8 cellular contexts compared by ENCODE assay signal in genomic region chr1:6700853-6701436, GRCh38. TPM values are rescaled to one million over a fixed set of nuclear protein-coding genes. Genes with fewer than 3 reads are reported as not detected.
DNase-seq lines count a peak whose midpoint lies in the region; ATAC-seq and TF ChIP-seq lines count a peak whose summit lies in the region.

No MANE protein-coding gene starts in this region.

- ATAC-seq in T-helper 17 cell (no peak), sciatic nerve (no peak)

- H3K4me3 Mint-ChIP-seq in activated CD4-positive, alpha-beta T cell treated with anti-CD3 and anti-CD28 coated beads, Interleukin-2, amount 10 ng/mL, durations not matched to agents 24 days and 14 days: peak overlapping the region; percentile 91
- H3K4me3 Mint-ChIP-seq in T-helper 17 cell: peak overlapping the region; percentile 93

- no peaks in the 10 kb centered on the region for H3K27me3 Mint-ChIP-seq in activated CD4-positive, alpha-beta T cell treated with anti-CD3 and anti-CD28 coated beads, Interleukin-2, amount 10 ng/mL, durations not matched to agents 24 days and 14 days
- H3K27me3 Mint-ChIP-seq in T-helper 17 cell: no peaks in the 10 kb centered on the region

- no peak for DNase-seq in activated CD4-positive, alpha-beta T cell treated with anti-CD3 and anti-CD28 coated beads, Interleukin-2, amount 10 ng/mL, durations not matched to agents 24 days and 14 days
- DNase-seq in activated CD4-positive, alpha-beta T cell treated with anti-CD3 and anti-CD28 coated beads for 1 hour: no peak
- DNase-seq in T-helper 17 cell (no peak), fibroblast of the aortic adventitia (ENCODE audit: low read depth) (no peak), sciatic nerve (ENCODE audit: low spot score) (peak; percentile 13), NCI-H2227 (lab: John Stamatoyannopoulos, UW; ENCODE audit: unreplicated experiment) (no peak), ecto neural progenitor cell (ENCODE audit: low spot score) (no peak)
- DNase-seq in stimulated activated CD4-positive, alpha-beta T cell treated with anti-CD3 and anti-CD28 coated beads, Interleukin-12 subunit alpha, Interleukin-12 subunit beta, amount 100 ng/mL, for 4 hours: no peak

- intact Hi-C loops in activated CD4-positive, alpha-beta T cell treated with anti-CD3 and anti-CD28 coated beads, Interleukin-2, amount 10 ng/mL, durations not matched to agents 24 days and 14 days (cut with micrococcal nuclease): loop anchor here (1.0 to 5.0 kb wide), 3 partner anchors 84 to 147 kb away; partner anchors contain the start of genes CAMTA1, NOL9 and PHF13
- intact Hi-C loops in sciatic nerve (cut with DNase I): no loop called here

- H3K27ac Mint-ChIP-seq in activated CD4-positive, alpha-beta T cell treated with anti-CD3 and anti-CD28 coated beads, Interleukin-2, amount 10 ng/mL, durations not matched to agents 24 days and 14 days: peak overlapping the region; percentile 90
- H3K27ac Mint-ChIP-seq in T-helper 17 cell: peak overlapping the region; percentile 78

- no peak for TF ChIP-seq CTCF in fibroblast of the aortic adventitia (IDR thresholded peaks at IDR 0.05; ENCODE audit: insufficient read depth, low read length)

- peak overlapping the region; percentile 99 for H3K4me3 ChIP-seq in fibroblast of the aortic adventitia (ENCODE audit: low read depth, low read length)

- peaks cover 5% of the 10 kb centered on the region for H3K36me3 Mint-ChIP-seq in activated CD4-positive, alpha-beta T cell treated with anti-CD3 and anti-CD28 coated beads, Interleukin-2, amount 10 ng/mL, durations not matched to agents 24 days and 14 days (ENCODE audit: low read depth)
- peaks cover 2% of the 10 kb centered on the region for H3K36me3 Mint-ChIP-seq in T-helper 17 cell (ENCODE audit: low read depth)

- H3K4me1 Mint-ChIP-seq in activated CD4-positive, alpha-beta T cell treated with anti-CD3 and anti-CD28 coated beads, Interleukin-2, amount 10 ng/mL, durations not matched to agents 24 days and 14 days: peaks cover 25% of the 10 kb centered on the region
- peaks cover 20% of the 10 kb centered on the region for H3K4me1 Mint-ChIP-seq in T-helper 17 cell

- H3K9me3 ChIP-seq in T-helper 17 cell (ENCODE audit: control insufficient read depth, low read length, poor library complexity, severe bottlenecking): no peaks in the 10 kb centered on the region

- no peaks in the 10 kb centered on the region for H3K9me3 Mint-ChIP-seq in activated CD4-positive, alpha-beta T cell treated with anti-CD3 and anti-CD28 coated beads, Interleukin-2, amount 10 ng/mL, durations not matched to agents 24 days and 14 days

RNA-seq across cellular contexts. Expression of gene DNAJC11, which starts 0.7 kb away (rescaled TPM):
- total RNA-seq in activated CD4-positive, alpha-beta T cell treated with anti-CD3 and anti-CD28 coated beads, Interleukin-2, amount 10 ng/mL, durations not matched to agents 24 days and 14 days: 87.6 and 92.5 TPM in 2 replicates
- total RNA-seq in T-helper 17 cell (10 to 100 TPM; 38.2 to 39.3 TPM), fibroblast of the aortic adventitia (ENCODE audit: low replicate concordance) (29.5 and 106 TPM in 2 replicates), sciatic nerve (38.7 TPM)
